25 cellular contexts compared by ENCODE assay signal in the genomic region with DNA sequence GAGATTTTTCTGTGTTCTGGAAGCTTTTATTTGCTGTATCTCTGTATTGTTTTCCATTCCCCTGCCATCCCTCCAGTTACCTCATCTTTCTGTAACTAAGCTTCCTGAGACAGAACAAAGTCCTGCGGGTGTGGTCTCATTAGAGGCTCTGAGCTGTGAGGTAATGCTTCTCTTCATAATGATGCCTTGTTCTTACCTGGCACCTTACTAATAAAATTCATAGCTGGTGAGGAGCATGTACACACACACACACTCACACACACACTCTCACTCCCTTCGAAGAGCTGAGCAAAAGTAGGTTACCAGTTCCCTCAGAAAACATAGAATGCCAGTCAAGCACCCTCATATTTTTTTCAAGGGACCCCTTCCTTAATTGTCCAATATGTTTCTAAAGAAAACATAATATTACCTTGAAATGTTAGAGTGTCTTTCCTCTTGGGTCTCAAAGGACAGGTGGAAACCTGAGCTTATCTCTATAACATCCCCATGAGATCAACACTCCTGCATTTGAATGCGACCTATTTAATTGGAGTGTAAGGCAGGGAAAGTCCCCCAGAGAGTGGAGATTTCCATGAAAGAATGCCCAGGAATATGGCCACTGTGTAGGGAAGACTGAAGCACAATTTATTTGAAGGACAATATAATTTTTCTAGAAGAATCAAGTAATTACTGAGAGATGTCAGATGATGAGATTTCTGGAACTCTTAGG.
DNase-seq lines count a peak whose midpoint lies in the region; ATAC-seq, FAIRE-seq and TF ChIP-seq lines count a peak whose summit lies in the region.
"Had no signal": no experiment of that assay in that cellular context is flagged by ENCODE, and none has a peak within 500 bp of the region (broad histone marks: within the 10 kb centered on the region; RNA-seq: fewer than 3 reads in every experiment).

No MANE protein-coding gene starts in this region.

- H3K27me3 ChIP-seq in Caco-2 (replicated peaks; ENCODE audit: control insufficient read depth, insufficient read depth, low read length): no peaks in the 10 kb centered on the region
- no peaks in the 10 kb centered on the region for H3K27me3 ChIP-seq in naive thymus-derived CD4-positive, alpha-beta T cell (ENCODE audit: control insufficient read depth in 2 of 2, insufficient read depth in 2 of 2, low read length in 2 of 2)
- H3K27me3 ChIP-seq: esophagus squamous epithelium had no signal

- H3K27ac Mint-ChIP-seq in Caco-2 (ENCODE audit: unreplicated experiment): peak overlapping the region; percentile 61
- peak overlapping the region in 4 of 9 donors; percentile 3 to 68 (median 14) for H3K27ac Mint-ChIP-seq in naive thymus-derived CD4-positive, alpha-beta T cell
- H3K27ac Mint-ChIP-seq: activated naive CD8-positive, alpha-beta T cell; dendritic cell treated with granulocyte-macrophage colony-stimulating factor and Interleukin-4, amounts not matched to agents 40 ng/mL and 50 ng/mL, for 4 days had no signal

- DNase-seq in Caco-2: peak; percentile 32 to 58
- peak; percentile 77 for DNase-seq in LoVo (ENCODE audit: low spot score)
- DNase-seq in naive thymus-derived CD4-positive, alpha-beta T cell: peak in 3 of 9 donors; percentile 17 to 21 (median 21)
- no peak for DNase-seq in GOT3 (lab: John Stamatoyannopoulos, UW)
- DNase-seq in activated CD4-positive, alpha-beta T cell treated with anti-CD3 and anti-CD28 coated beads for 48 hours: no peak
- DNase-seq in stimulated activated CD4-positive, alpha-beta T cell treated with anti-CD3 and anti-CD28 coated beads, Interleukin-4, amount 100 ng/mL, for 1 hour: no peak
- DNase-seq: activated CD4-positive, alpha-beta T cell treated with anti-CD3 and anti-CD28 coated beads, Interleukin-2, amount 50 U/mL, for 48 hours; activated T-cell treated with anti-CD3 and anti-CD28 coated beads, Interleukin-2, amount 50 U/mL, for 4 hours; COR-L47; esophagus squamous epithelium; GM23248; IMR-90; mesenchymal stem cell; NCI-H2081 treated with DMSO at 0.1 percent for 48 hours; nucleus accumbens; stimulated activated CD4-positive, alpha-beta T cell treated with anti-CD3 and anti-CD28 coated beads, Interleukin-4, amount 100 ng/mL, for 24 hours had no signal

- H3K4me3 ChIP-seq in Caco-2 (ENCODE audit: low read depth, low read length): no peak overlapping the region
- H3K4me3 ChIP-seq in naive thymus-derived CD4-positive, alpha-beta T cell (ENCODE audit: low read length): no peak overlapping the region
- H3K4me3 ChIP-seq: esophagus squamous epithelium, GM12878, GM23248, thoracic aorta had no signal

- TF ChIP-seq CTCF in Caco-2 (IDR thresholded peaks at IDR 0.05; ENCODE audit: insufficient read depth in 1 of 2, low read depth in 1 of 2, low read length in 1 of 2, severe bottlenecking in 1 of 2, unreplicated experiment in 1 of 2): no peak

- POLR2A ChIA-PET in Caco-2 (lab: Charles Lee): no interaction called here
- POLR2A ChIA-PET in naive thymus-derived CD4-positive, alpha-beta T cell (lab: Charles Lee): interaction anchor here (0.6 to 1.3 kb wide), 8 partner anchors 8 to 358 kb away, joined by 3 to 4 read pairs (median 3); no protein-coding TSS in a partner anchor

- intact Hi-C loops in Caco-2 (cut with micrococcal nuclease; ENCODE audit: unreplicated experiment): loop anchor here (2.0 kb wide), 1 partner anchor 130 kb away; no protein-coding TSS in a partner anchor
- intact Hi-C loops in naive thymus-derived CD4-positive, alpha-beta T cell (cut with micrococcal nuclease): no loop called here

- no peaks in the 10 kb centered on the region for H3K9me3 ChIP-seq in Caco-2
- H3K9me3 ChIP-seq in naive thymus-derived CD4-positive, alpha-beta T cell (ENCODE audit: control insufficient read depth in 2 of 3, low read length in 3 of 3): no peaks in the 10 kb centered on the region
- H3K9me3 ChIP-seq: esophagus squamous epithelium, thoracic aorta had no signal

- no peaks in the 10 kb centered on the region for H3K36me3 ChIP-seq in Caco-2 (ENCODE audit: control insufficient read depth, insufficient read depth, low read length)
- H3K36me3 ChIP-seq in naive thymus-derived CD4-positive, alpha-beta T cell (ENCODE audit: control insufficient read depth in 2 of 3, insufficient read depth in 3 of 3, low read length in 3 of 3): no peaks in the 10 kb centered on the region
- H3K36me3 ChIP-seq: esophagus squamous epithelium, thoracic aorta had no signal

- no peaks in the 10 kb centered on the region for H3K36me3 Mint-ChIP-seq in Caco-2 (ENCODE audit: insufficient read depth, unreplicated experiment)
- peaks cover 0 to 9% (median 6%) of the 10 kb centered on the region in 5 donors for H3K36me3 Mint-ChIP-seq in naive thymus-derived CD4-positive, alpha-beta T cell

- BruUV-seq in Caco-2 (replicated peaks; lab: Mats Ljungman, UMichigan): TSS peak; percentile 87

- ATAC-seq in naive thymus-derived CD4-positive, alpha-beta T cell: peak; percentile 37
- no peak for ATAC-seq in GM21528 (IDR thresholded peaks at IDR 0.05; ENCODE audit: low FRiP score, unreplicated experiment)
- ATAC-seq: activated T-cell treated with anti-CD3 and anti-CD28 coated beads, Interleukin-2, amount 50 U/mL, for 4 hours; GM12878 had no signal

- H3K4me3 Mint-ChIP-seq in Caco-2 (ENCODE audit: unreplicated experiment): no peak overlapping the region
- H3K4me3 Mint-ChIP-seq in naive thymus-derived CD4-positive, alpha-beta T cell: peak overlapping the region in 2 of 10 donors; percentile 18 to 19
- H3K4me3 Mint-ChIP-seq: activated T-cell treated with anti-CD3 and anti-CD28 coated beads, Interleukin-2, amount 50 U/mL, for 4 hours; dendritic cell treated with granulocyte-macrophage colony-stimulating factor and Interleukin-4, amounts not matched to agents 40 ng/mL and 50 ng/mL, for 4 days; T-cell had no signal

- H3K4me1 Mint-ChIP-seq in Caco-2 (ENCODE audit: low read depth, unreplicated experiment): peaks cover 30% of the 10 kb centered on the region
- H3K4me1 Mint-ChIP-seq in naive thymus-derived CD4-positive, alpha-beta T cell: peaks cover 17 to 42% (median 29%) of the 10 kb centered on the region in 7 donors

- peaks cover 20% of the 10 kb centered on the region for H3K9me3 Mint-ChIP-seq in Caco-2 (ENCODE audit: unreplicated experiment)
- peaks cover 0 to 13% (median 7%) of the 10 kb centered on the region in 11 donors for H3K9me3 Mint-ChIP-seq in naive thymus-derived CD4-positive, alpha-beta T cell

- FAIRE-seq in colon (lab: Jason Lieb, UNC): peak; percentile 71
- FAIRE-seq: G401.6, GM12878 had no signal

- H3K4me1 ChIP-seq in Caco-2: peaks cover 42% of the 10 kb centered on the region
- H3K4me1 ChIP-seq in naive thymus-derived CD4-positive, alpha-beta T cell (ENCODE audit: control insufficient read depth in 2 of 2, insufficient read depth in 2 of 2, low read length in 2 of 2): peaks cover 0 to 21% of the 10 kb centered on the region in 2 donors
- H3K4me1 ChIP-seq: esophagus squamous epithelium had no signal

- CTCF ChIA-PET in Caco-2 (lab: Charles Lee): interaction anchor here (0.5 to 0.9 kb wide), 2 partner anchors 10 to 26 kb away, joined by 4 read pairs; no protein-coding TSS in a partner anchor
- CTCF ChIA-PET in naive thymus-derived CD4-positive, alpha-beta T cell (lab: Charles Lee): interaction anchor here (0.8 to 1.4 kb wide), 5 partner anchors 9 to 516 kb away, joined by 3 to 6 read pairs (median 3); no protein-coding TSS in a partner anchor

- no peaks in the 10 kb centered on the region for H3K27me3 Mint-ChIP-seq in Caco-2 (ENCODE audit: insufficient read depth, unreplicated experiment)
- peaks cover 0 to 6% (median 0%) of the 10 kb centered on the region in 5 donors for H3K27me3 Mint-ChIP-seq in naive thymus-derived CD4-positive, alpha-beta T cell
- H3K27me3 Mint-ChIP-seq: activated naive CD8-positive, alpha-beta T cell; dendritic cell treated with granulocyte-macrophage colony-stimulating factor and Interleukin-4, amounts not matched to agents 40 ng/mL and 50 ng/mL, for 4 days; T-cell had no signal

- H3K27ac ChIP-seq in naive thymus-derived CD4-positive, alpha-beta T cell (ENCODE audit: low read depth, low read length): no peak overlapping the region
- H3K27ac ChIP-seq: esophagus squamous epithelium, GM23248, thoracic aorta, VCaP had no signal

Comparison
In these comparisons a context has a peak if more than half of its experiments do, and no peak if none do; other contexts are left out.
1. DNase-seq: peak in Caco-2 (2 of 2) and LoVo (single experiment); none in GOT3 (single experiment), activated CD4-positive, alpha-beta T cell treated with anti-CD3 and anti-CD28 coated beads for 48 hours (single experiment) and stimulated activated CD4-positive, alpha-beta T cell treated with anti-CD3 and anti-CD28 coated beads, Interleukin-4, amount 100 ng/mL, for 1 hour (single experiment).